ENCODE assay signal across 16 cellular contexts in genomic region chr13:109509154-109509905, GRCh38.
DNase-seq lines count a peak whose midpoint lies in the region; ATAC-seq and TF ChIP-seq lines count a peak whose summit lies in the region.
"Had no signal": no experiment of that assay in that cellular context is flagged by ENCODE, and none has a peak within 500 bp of the region (broad histone marks: within the 10 kb centered on the region; RNA-seq: fewer than 3 reads in every experiment).

No MANE protein-coding gene starts in this region.

- H3K36me3 ChIP-seq in hepatocyte (replicated peaks; ENCODE audit: insufficient read depth, low read depth) = no peaks in the 10 kb centered on the region
- H3K36me3 ChIP-seq: tibial artery had no signal

- peaks cover 8% of the 10 kb centered on the region for H3K4me1 Mint-ChIP-seq in HFFc6 (ENCODE audit: low read depth)
- H3K4me1 Mint-ChIP-seq in CD4-positive, alpha-beta T cell (ENCODE audit: low read depth) = no peaks in the 10 kb centered on the region

- peak overlapping the region; percentile 82 for H3K27ac ChIP-seq in hepatocyte
- no peak overlapping the region for H3K27ac ChIP-seq in CD4-positive, alpha-beta T cell (ENCODE audit: low read depth, low read length)
- H3K27ac ChIP-seq: tibial artery had no signal

- H3K9me3 ChIP-seq in hepatocyte (ENCODE audit: low read depth) = no peaks in the 10 kb centered on the region
- no peaks in the 10 kb centered on the region for H3K9me3 ChIP-seq in CD4-positive, alpha-beta T cell (ENCODE audit: control insufficient read depth, low read length)
- H3K9me3 ChIP-seq: tibial artery had no signal

- no peaks in the 10 kb centered on the region for H3K36me3 Mint-ChIP-seq in HFFc6 (ENCODE audit: low read depth)
- no peaks in the 10 kb centered on the region for H3K36me3 Mint-ChIP-seq in CD4-positive, alpha-beta T cell (ENCODE audit: low read depth)

- H3K27ac Mint-ChIP-seq in HFFc6 = no peak overlapping the region; the same call in 1 of the 2 replicates
- H3K27ac Mint-ChIP-seq in CD4-positive, alpha-beta T cell = no peak overlapping the region
- H3K27ac Mint-ChIP-seq: T-helper 2 cell treated with Interferon-gamma antibody and Interleukin-4, amounts not matched to agents 5 μg/mL and 100 μg/mL, for 36 hours had no signal

- in situ Hi-C loops in astrocyte of the spinal cord (cut with HindIII; ENCODE audit: low sequenced_read_pairs) = no loop called here

- H4K20me1 ChIP-seq in hepatocyte (ENCODE audit: insufficient read depth, poor library complexity, severe bottlenecking) = no peaks in the 10 kb centered on the region

- H3K4me1 ChIP-seq in hepatocyte (ENCODE audit: insufficient read depth) = peaks cover 10% of the 10 kb centered on the region
- H3K4me1 ChIP-seq: tibial artery had no signal

- H3K4me2 ChIP-seq in hepatocyte = peak overlapping the region; percentile 6

- peaks cover 21% of the 10 kb centered on the region for H3K27me3 Mint-ChIP-seq in HFFc6 (ENCODE audit: insufficient read depth)
- peaks cover 21% of the 10 kb centered on the region for H3K27me3 Mint-ChIP-seq in CD4-positive, alpha-beta T cell

- DNase-seq in AG08396 (ENCODE audit: low spot score) = peak; percentile 54
- DNase-seq in HFFc6 = peak; percentile 55
- DNase-seq in astrocyte of the spinal cord (ENCODE audit: low read depth, low spot score) = peak; percentile 77
- peak; percentile 41 for DNase-seq in hepatocyte (ENCODE audit: low spot score)
- DNase-seq in CD4-positive, alpha-beta T cell = no peak
- DNase-seq in posterior cingulate gyrus = no peak
- no peak for DNase-seq in HUDEP-2 (lab: John Stamatoyannopoulos, UW; ENCODE audit: unreplicated experiment in 76 of 76)
- DNase-seq: C1 segment of cervical spinal cord; glutamatergic neuron; KG1; NCI-H187; NCI-H524 treated with DMSO at 0.1 percent for 48 hours; stimulated activated CD4-positive, alpha-beta T cell treated with anti-CD3 and anti-CD28 coated beads, Interleukin-15, amount 100 ng/mL, for 24 hours; tibial artery had no signal

- POLR2A ChIA-PET in CD4-positive, alpha-beta T cell (lab: Charles Lee) = no interaction called here

- H3K79me2 ChIP-seq in hepatocyte = no peaks in the 10 kb centered on the region

- no peak overlapping the region for H2AFZ ChIP-seq in hepatocyte

- 69% methylated on average over 4 of the region's 4 CpGs for WGBS in hepatocyte (ENCODE audit: low lambda C conversion rate, missing lambda C conversion rate)

- no peaks in the 10 kb centered on the region for H3K9me2 ChIP-seq in hepatocyte (replicated peaks; ENCODE audit: insufficient read depth)

- H3K9me3 Mint-ChIP-seq in HFFc6 = no peaks in the 10 kb centered on the region
- H3K9me3 Mint-ChIP-seq in CD4-positive, alpha-beta T cell = no peaks in the 10 kb centered on the region
- H3K9me3 Mint-ChIP-seq: T-helper 2 cell treated with Interferon-gamma antibody and Interleukin-4, amounts not matched to agents 5 μg/mL and 100 μg/mL, for 36 hours had no signal

- no peak for ATAC-seq in GM21825 (IDR thresholded peaks at IDR 0.05; ENCODE audit: unreplicated experiment)
- no peak for ATAC-seq in CD4-positive, alpha-beta T cell (ENCODE audit: poor library complexity)

- TF ChIP-seq CTCF in HFFc6 (IDR thresholded peaks at IDR 0.05) (no peak), astrocyte of the spinal cord (IDR thresholded peaks at IDR 0.05; ENCODE audit: low read depth, low read length) (no peak), hepatocyte (IDR thresholded peaks at IDR 0.05; ENCODE audit: poor library complexity) (no peak)
- TF ChIP-seq CTCF in CD4-positive, alpha-beta T cell (IDR thresholded peaks at IDR 0.05) = no peak

- intact Hi-C loops in CD4-positive, alpha-beta T cell (cut with DNase I, micrococcal nuclease) = no loop called here
- intact Hi-C loops in posterior cingulate gyrus (cut with DNase I) = no loop called here

- H3K27me3 ChIP-seq in hepatocyte = no peaks in the 10 kb centered on the region
- no peaks in the 10 kb centered on the region for H3K27me3 ChIP-seq in CD4-positive, alpha-beta T cell (ENCODE audit: control insufficient read depth, insufficient read depth, low read length)
- H3K27me3 ChIP-seq: tibial artery had no signal

- CTCF ChIA-PET in CD4-positive, alpha-beta T cell (lab: Charles Lee) = no interaction called here

- H3K4me3 Mint-ChIP-seq in HFFc6 = no peak overlapping the region
- H3K4me3 Mint-ChIP-seq in CD4-positive, alpha-beta T cell = no peak overlapping the region
- H3K4me3 Mint-ChIP-seq: T-helper 2 cell treated with Interferon-gamma antibody and Interleukin-4, amounts not matched to agents 5 μg/mL and 100 μg/mL, for 36 hours had no signal

- H3K4me3 ChIP-seq in astrocyte of the spinal cord (ENCODE audit: low read depth, low read length) (no peak overlapping the region), hepatocyte (no peak overlapping the region)
- H3K4me3 ChIP-seq: tibial artery had no signal

Comparison
In these comparisons a context has a peak if more than half of its experiments do, and no peak if none do; other contexts are left out.
1. DNase-seq: peak in AG08396 (single experiment), HFFc6 (single experiment), astrocyte of the spinal cord (single experiment) and hepatocyte (single experiment); none in CD4-positive, alpha-beta T cell (0 of 10), posterior cingulate gyrus (0 of 10) and HUDEP-2 (0 of 76).